8 cellular contexts compared by ENCODE assay signal in the genomic region with DNA sequence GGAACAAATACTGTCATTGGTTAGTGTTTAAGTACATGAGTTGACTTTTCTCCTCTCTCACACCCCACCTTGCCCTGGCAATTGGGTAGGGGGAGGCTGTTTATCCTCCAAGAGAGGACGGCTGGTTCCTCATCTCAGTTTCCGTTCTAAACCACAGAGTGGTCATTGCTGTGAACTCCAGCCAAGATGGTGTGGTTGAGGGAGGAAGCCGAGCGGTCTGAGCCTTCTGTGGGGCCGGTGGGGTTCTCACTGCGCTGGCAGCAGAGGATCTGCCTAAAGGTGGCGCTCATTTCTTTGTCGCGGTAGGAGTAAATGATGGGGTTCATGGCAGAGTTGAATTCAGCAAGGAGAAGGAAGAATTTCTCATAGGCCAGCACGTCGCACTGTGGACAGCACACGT.
DNase-seq lines count a peak whose midpoint lies in the region; ATAC-seq, FAIRE-seq and TF ChIP-seq lines count a peak whose summit lies in the region.

No MANE protein-coding gene starts in this region.

- TF ChIP-seq EP300 in HepG2 (IDR thresholded peaks at IDR 0.05; ENCODE audit: low read depth in 2 of 2, low read length in 2 of 2) (no peak), HepG2 (CRISPR knock-in tag; IDR thresholded peaks at IDR 0.05; ENCODE audit: borderline replicate concordance) (no peak)

- in situ Hi-C loops in HepG2 (cut with HindIII; ENCODE audit: extremely low pct_ligation_motif_present, low pct_unique_long_range_greater_than_20kb): loop anchor here (25.0 kb wide), 1 partner anchor 412 kb away; no protein-coding TSS in a partner anchor

- H3K27ac ChIP-seq in HepG2 (ENCODE audit: extremely low read length, insufficient read depth, low read length): no peak overlapping the region

- H3K4me2 ChIP-seq in HepG2 (ENCODE audit: low read depth, low read length): no peak overlapping the region

- POLR2A ChIA-PET in HepG2 (lab: Yijun Ruan, JAX): no interaction called here

- no peak for DNase-seq in HFF-Myc (ENCODE audit: extremely low read depth, low read depth)
- peak; percentile 96 for DNase-seq in OCI-M1 (lab: John Stamatoyannopoulos, UW)
- DNase-seq in HepG2 (ENCODE audit: low spot score): no peak
- no peak for DNase-seq in SW480 (ENCODE audit: low spot score)
- DNase-seq in foreskin melanocyte: no peak
- no peak for DNase-seq in RPMI8226

- H3K4me1 ChIP-seq in HepG2 (ENCODE audit: insufficient read depth, low read length): no peaks in the 10 kb centered on the region

- ATAC-seq in HepG2 (peak; percentile 64), HG02852 (IDR thresholded peaks at IDR 0.05; ENCODE audit: unreplicated experiment) (no peak)

- 30% methylated on average over 12 of the region's 12 CpGs for WGBS in HepG2 (ENCODE audit: low lambda C conversion rate)

- TF ChIP-seq CTCF in GM12873 (IDR thresholded peaks at IDR 0.05; ENCODE audit: insufficient read depth, low read depth, low read length, missing control alignments) (peak; percentile 60), HFF-Myc (IDR thresholded peaks at IDR 0.05; ENCODE audit: low read depth, low read length, missing control alignments) (peak; percentile 8), HepG2 (CRISPR knock-in tag; IDR thresholded peaks at IDR 0.05) (peak; percentile 31; the same call in 1 of the 2 replicates)

- H3K9ac ChIP-seq in HepG2 (ENCODE audit: insufficient read depth, low read depth, low read length): no peak overlapping the region

- CTCF ChIA-PET in HepG2 (lab: Yijun Ruan, JAX; ENCODE audit: low intra/inter-chr PET ratio, low total read pairs): no interaction called here

- intact Hi-C loops in HepG2 (cut with micrococcal nuclease; ENCODE audit: unreplicated experiment): no loop called here

- H2AFZ ChIP-seq in HepG2 (ENCODE audit: low read length): no peak overlapping the region

- no peaks in the 10 kb centered on the region for H4K20me1 ChIP-seq in HepG2 (ENCODE audit: insufficient read depth, low read length)

- FAIRE-seq in HepG2 (lab: Jason Lieb, UNC): no peak

- H3K27me3 ChIP-seq in HepG2 (ENCODE audit: control insufficient read depth in 1 of 2, insufficient read depth in 2 of 2, low read length in 2 of 2): no peaks in the 10 kb centered on the region

- H3K9me3 ChIP-seq in HepG2 (ENCODE audit: low read length): no peaks in the 10 kb centered on the region

- H3K4me3 ChIP-seq in HFF-Myc (replicated peaks; ENCODE audit: low read depth, low read length) (no peak overlapping the region), HepG2 (replicated peaks in 1 of 3; ENCODE audit: insufficient read depth in 1 of 3, low read depth in 2 of 3, low read length in 3 of 3) (no peak overlapping the region)

- no peaks in the 10 kb centered on the region for H3K79me2 ChIP-seq in HepG2 (ENCODE audit: insufficient read depth, low read length)

- H3K36me3 ChIP-seq in HepG2 (replicated peaks in 1 of 2; ENCODE audit: control insufficient read depth in 1 of 2, insufficient read depth in 2 of 2, low read length in 2 of 2): no peaks in the 10 kb centered on the region

- no peak for TF ChIP-seq POLR2A in HepG2 (IDR thresholded peaks at IDR 0.05; ENCODE audit: insufficient read depth in 1 of 2, low read depth in 2 of 2, low read length in 2 of 2)

- no TSS peak for BruUV-seq in HepG2 (replicated peaks; lab: Mats Ljungman, UMichigan)

- TF ChIP-seq RAD21 in HepG2 (CRISPR knock-in tag; IDR thresholded peaks at IDR 0.05): no peak

TF ChIP-seq in HepG2, 621 proteins besides CTCF, POLR2A, EP300 and RAD21:
- TF ChIP-seq, protein P1, sequence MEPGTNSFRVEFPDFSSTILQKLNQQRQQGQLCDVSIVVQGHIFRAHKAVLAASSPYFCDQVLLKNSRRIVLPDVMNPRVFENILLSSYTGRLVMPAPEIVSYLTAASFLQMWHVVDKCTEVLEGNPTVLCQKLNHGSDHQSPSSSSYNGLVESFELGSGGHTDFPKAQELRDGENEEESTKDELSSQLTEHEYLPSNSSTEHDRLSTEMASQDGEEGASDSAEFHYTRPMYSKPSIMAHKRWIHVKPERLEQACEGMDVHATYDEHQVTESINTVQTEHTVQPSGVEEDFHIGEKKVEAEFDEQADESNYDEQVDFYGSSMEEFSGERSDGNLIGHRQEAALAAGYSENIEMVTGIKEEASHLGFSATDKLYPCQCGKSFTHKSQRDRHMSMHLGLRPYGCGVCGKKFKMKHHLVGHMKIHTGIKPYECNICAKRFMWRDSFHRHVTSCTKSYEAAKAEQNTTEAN (CRISPR knock-in tag; conservative IDR thresholded peaks at IDR 0.05): no peak

Comparison
In these comparisons a context has a peak if more than half of its experiments do, and no peak if none do; other contexts are left out.
1. CTCF ChIP-seq: peak in every context shown above with its lines; median percentile 60 in GM12873; 31 in HepG2; 8 in HFF-Myc.